In genomic region chr6:159733395-159733794, GRCh38 we compare ENCODE assay signal across 1 cellular context.
TF ChIP-seq lines count a peak whose summit lies in the region.

No MANE protein-coding gene starts in this region.

TF ChIP-seq in HepG2, 621 proteins besides CTCF, POLR2A, EP300 and RAD21:
- 0 out of 2 replicates have a peak, but pooled peaks have one; percentile 15 for TF ChIP-seq THAP9 (CRISPR knock-in tag; IDR thresholded peaks at IDR 0.05; ENCODE audit: borderline replicate concordance)
TF ChIP-seq in HepG2: peak in this region for 1; not testable (repeated sequence) for 620.
